ENCODE assay signal across 19 cellular contexts in the genomic region with DNA sequence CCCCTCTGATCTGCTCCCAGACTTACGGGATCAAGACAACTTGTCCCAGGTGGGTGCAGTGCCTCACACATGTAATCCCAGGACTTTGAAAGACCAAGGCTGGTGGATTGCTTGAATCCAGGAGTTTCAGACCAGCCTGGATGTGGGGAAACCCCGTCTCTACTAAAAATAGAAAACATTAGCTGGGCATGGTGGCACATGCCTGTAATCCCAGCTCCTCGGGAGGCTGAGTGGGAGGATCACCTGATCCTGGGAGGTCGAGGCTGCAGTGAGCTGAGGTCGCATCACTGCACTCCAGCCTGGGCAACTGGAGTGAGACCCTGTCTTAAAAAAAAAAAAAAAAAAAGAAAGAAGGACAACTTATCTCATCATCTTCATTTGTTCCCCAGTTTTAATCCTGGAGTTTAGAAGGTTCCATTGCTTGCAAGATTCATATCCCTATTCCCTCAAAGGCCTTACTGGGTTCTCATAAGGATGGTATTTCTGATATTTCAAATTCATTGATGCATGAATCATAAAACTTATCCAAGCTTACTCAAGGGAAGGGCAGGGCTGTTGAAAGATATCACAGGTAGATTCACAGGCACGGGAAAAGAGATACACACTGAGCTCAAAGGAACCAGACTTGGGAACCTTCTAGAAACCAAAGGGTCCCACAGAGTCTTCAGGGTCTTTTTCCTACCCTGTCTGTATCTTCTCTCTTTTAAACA. TPM values are rescaled to one million over a fixed set of nuclear protein-coding genes. Genes with fewer than 3 reads are reported as not detected.
"Had no signal": no experiment of that assay in that cellular context is flagged by ENCODE, and none has a peak within 500 bp of the region (broad histone marks: within the 10 kb centered on the region; RNA-seq: fewer than 3 reads in every experiment).

No MANE protein-coding gene starts in this region.

- H3K27me3 ChIP-seq: stomach, testis, upper lobe of right lung had no signal

- DNase-seq: activated CD4-positive, CD25-positive, alpha-beta regulatory T cell treated with anti-CD3 and anti-CD28 coated beads, Interleukin-2, amount 50 U/mL, for 72 hours; activated naive CD4-positive, alpha-beta T cell; activated naive CD8-positive, alpha-beta T cell treated with anti-CD3 and anti-CD28 coated beads, Interleukin-2, amount 10 ng/mL, durations not matched to agents 7 days and 5 days; dermis blood vessel endothelial cell; erythroblast; hippocampal formation; lower lobe of right lung; posterior cingulate gyrus; right cardiac atrium; stomach; testis; upper lobe of right lung had no signal

- H3K27ac Mint-ChIP-seq: activated naive CD8-positive, alpha-beta T cell treated with anti-CD3 and anti-CD28 coated beads, Interleukin-2, amount 10 ng/mL, durations not matched to agents 7 days and 5 days; activated T-helper 1 cell treated with anti-CD3 and anti-CD28 coated beads, Interleukin-12 subunit alpha, Interleukin-12 subunit beta, Interleukin-2, Interleukin-4 antibody, amounts not matched to agents 30 ng/mL and 10 ng/mL and 1 ng/mL, durations not matched to agents 14 hours and 24 hours and 36 hours; mesothelial cell of epicardium had no signal

- H3K27me3 Mint-ChIP-seq: activated naive CD8-positive, alpha-beta T cell treated with anti-CD3 and anti-CD28 coated beads, Interleukin-2, amount 10 ng/mL, durations not matched to agents 7 days and 5 days; brain had no signal

- ATAC-seq: lower lobe of right lung, right cardiac atrium, upper lobe of right lung had no signal

- H3K36me3 ChIP-seq: upper lobe of right lung had no signal

- H3K36me3 Mint-ChIP-seq: mesothelial cell of epicardium had no signal

- H3K27ac ChIP-seq: lower lobe of right lung, stomach, testis, upper lobe of right lung had no signal

- H3K4me3 ChIP-seq: lower lobe of right lung, stomach, testis, upper lobe of right lung had no signal

- H3K9me3 ChIP-seq: lower lobe of right lung, stomach, testis, upper lobe of right lung had no signal

- H3K9me3 Mint-ChIP-seq: activated naive CD8-positive, alpha-beta T cell treated with anti-CD3 and anti-CD28 coated beads, Interleukin-2, amount 10 ng/mL, durations not matched to agents 7 days and 5 days; activated T-helper 1 cell treated with anti-CD3 and anti-CD28 coated beads, Interleukin-12 subunit alpha, Interleukin-12 subunit beta, Interleukin-2, Interleukin-4 antibody, amounts not matched to agents 30 ng/mL and 10 ng/mL and 1 ng/mL, durations not matched to agents 14 hours and 24 hours and 36 hours; brain; mesothelial cell of epicardium had no signal

- H3K4me3 Mint-ChIP-seq: activated naive CD8-positive, alpha-beta T cell treated with anti-CD3 and anti-CD28 coated beads, Interleukin-2, amount 10 ng/mL, durations not matched to agents 7 days and 5 days; activated T-helper 1 cell treated with anti-CD3 and anti-CD28 coated beads, Interleukin-12 subunit alpha, Interleukin-12 subunit beta, Interleukin-2, Interleukin-4 antibody, amounts not matched to agents 30 ng/mL and 10 ng/mL and 1 ng/mL, durations not matched to agents 14 hours and 24 hours and 36 hours; brain; mesothelial cell of epicardium had no signal

RNA-seq across cellular contexts. Expression of gene KDM4F, which starts 55.1 kb away (rescaled TPM):
- total RNA-seq: activated CD8-positive, alpha-beta memory T cell treated with anti-CD3 and anti-CD28 coated beads for 36 hours; activated naive CD8-positive, alpha-beta T cell treated with anti-CD3 and anti-CD28 coated beads, Interleukin-2, amount 10 ng/mL, durations not matched to agents 7 days and 5 days; activated T-helper 1 cell treated with anti-CD3 and anti-CD28 coated beads, Interleukin-12 subunit alpha, Interleukin-12 subunit beta, Interleukin-2, Interleukin-4 antibody, amounts not matched to agents 30 ng/mL and 10 ng/mL and 1 ng/mL, durations not matched to agents 14 hours and 24 hours and 36 hours; cerebellum; dermis blood vessel endothelial cell; glomerular endothelial cell; kidney epithelial cell; lower lobe of right lung; mesothelial cell of epicardium; right cardiac atrium; stomach; upper lobe of right lung had no signal
- polyA plus RNA-seq: right cardiac atrium, stomach had no signal
